Comparison of ENCODE assay signal across 11 cellular contexts in the genomic region with DNA sequence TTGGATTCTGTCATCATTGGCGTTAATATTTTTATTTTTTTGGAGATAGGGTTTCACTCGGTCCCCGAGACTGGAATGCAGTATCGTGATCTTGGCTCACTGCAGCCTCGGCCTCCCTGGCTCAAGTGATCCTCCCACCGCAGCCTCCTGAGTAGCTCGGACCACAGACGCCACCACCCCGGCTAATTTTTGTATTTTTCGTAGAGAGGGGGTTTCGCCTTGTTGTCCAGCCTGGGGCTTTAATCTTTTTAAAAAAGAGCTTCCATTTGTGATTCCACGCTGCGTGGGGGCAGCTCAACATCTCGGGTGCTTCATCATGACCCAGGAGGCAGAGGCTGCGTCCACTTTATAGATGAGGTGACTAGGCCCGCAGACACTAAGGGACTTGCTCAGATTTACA. TPM values are rescaled to one million over a fixed set of nuclear protein-coding genes. Genes with fewer than 3 reads are reported as not detected.
A peak's percentile ranks its signal among the peaks of the same experiment; 100 is the strongest.
DNase-seq lines count a peak whose midpoint lies in the region; ATAC-seq and TF ChIP-seq lines count a peak whose summit lies in the region.
"Had no signal": no experiment of that assay in that cellular context is flagged by ENCODE, and none has a peak within 500 bp of the region (broad histone marks: within the 10 kb centered on the region; RNA-seq: fewer than 3 reads in every experiment).

No MANE protein-coding gene starts in this region.

- TF ChIP-seq CTCF in heart left ventricle (IDR thresholded peaks at IDR 0.05) (no peak), ascending aorta (IDR thresholded peaks at IDR 0.05) (no peak), upper lobe of left lung (IDR thresholded peaks at IDR 0.05) (no peak), body of pancreas (IDR thresholded peaks at IDR 0.05) (no peak)

- H3K27ac ChIP-seq in heart left ventricle (peak overlapping the region in 7 of 12 donors; percentile 94 to 99 (median 96)), right cardiac atrium (ENCODE audit: low read length) (no peak overlapping the region), ascending aorta (peak overlapping the region; percentile 97 to 98), mesenchymal stem cell (ENCODE audit: low read length, poor library complexity, severe bottlenecking) (peak overlapping the region; percentile 75), upper lobe of left lung (peak overlapping the region; percentile 83 to 98 (median 96)), body of pancreas (peak overlapping the region in 2 of 4 donors; percentile 94 to 95)

- no peak overlapping the region for H2AK5ac ChIP-seq in mesenchymal stem cell (ENCODE audit: low read length, severe bottlenecking)

- 91 to 94% (median 92%) methylated on average over 16 of the region's 16 CpGs for WGBS in heart left ventricle, 4 donors
- WGBS in right cardiac atrium, result 88% methylated on average over 16 of the region's 16 CpGs
- WGBS in mesenchymal stem cell, result 97% methylated on average over 15 of the region's 16 CpGs
- 92 to 93% methylated on average over 15 to 16 of the region's 16 CpGs for WGBS in upper lobe of left lung, 2 donors
- WGBS in body of pancreas, 2 donors, result 84 to 92% methylated on average over 16 of the region's 16 CpGs

- TF ChIP-seq POLR2A in heart left ventricle (IDR thresholded peaks at IDR 0.05) (no peak), upper lobe of left lung (IDR thresholded peaks at IDR 0.05) (no peak), body of pancreas (IDR thresholded peaks at IDR 0.05) (no peak)

- H4K91ac ChIP-seq in mesenchymal stem cell (ENCODE audit: low read length), result no peak overlapping the region

- no peak overlapping the region for H4K8ac ChIP-seq in mesenchymal stem cell (ENCODE audit: low read length)

- no peak overlapping the region for H3K23ac ChIP-seq in mesenchymal stem cell (ENCODE audit: low read length in 2 of 2)

- H3K14ac ChIP-seq in mesenchymal stem cell (ENCODE audit: low read length in 2 of 2), result no peak overlapping the region

- no peak overlapping the region for H2BK5ac ChIP-seq in mesenchymal stem cell (ENCODE audit: low read depth, low read length, poor library complexity, severe bottlenecking)

- ATAC-seq in heart left ventricle, result no peak
- ATAC-seq in right cardiac atrium, result no peak
- no peak for ATAC-seq in upper lobe of left lung (ENCODE audit: low FRiP score in 2 of 2)
- no peak for ATAC-seq in body of pancreas
- ATAC-seq in HG03460 (IDR thresholded peaks at IDR 0.05; ENCODE audit: unreplicated experiment), result no peak

- no peak overlapping the region for H2BK120ac ChIP-seq in mesenchymal stem cell (ENCODE audit: low read depth, low read length)

- DNase-seq in heart left ventricle (no peak), right cardiac atrium (no peak), ascending aorta (ENCODE audit: low spot score in 2 of 2) (no peak), mesenchymal stem cell (no peak), upper lobe of left lung (no peak), C1 segment of cervical spinal cord (lab: John Stamatoyannopoulos, UW) (no peak), body of pancreas (no peak)
- DNase-seq: DMS79, hypothalamus, NCI-H1436 treated with DMSO at 0.1 percent for 48 hours had no signal

- intact Hi-C loops in heart left ventricle (cut with DNase I) (loop anchor here in 1 of 10 donors (10.0 kb wide), 1 partner anchor 582 kb away; no protein-coding TSS in a partner anchor), right cardiac atrium (cut with DNase I) (no loop called here), ascending aorta (cut with DNase I) (loop anchor here (2.0 kb wide), 1 partner anchor 186 kb away; no protein-coding TSS in a partner anchor), body of pancreas (cut with DNase I) (no loop called here)

- H3K9ac ChIP-seq in mesenchymal stem cell (ENCODE audit: low read length), result peak overlapping the region; percentile 99

- H3K9me3 ChIP-seq in heart left ventricle (no peaks in the 10 kb centered on the region), right cardiac atrium (ENCODE audit: control insufficient read depth, low read length) (no peaks in the 10 kb centered on the region), ascending aorta (no peaks in the 10 kb centered on the region), mesenchymal stem cell (ENCODE audit: control insufficient read depth, low read length) (no peaks in the 10 kb centered on the region), upper lobe of left lung (no peaks in the 10 kb centered on the region), body of pancreas (no peaks in the 10 kb centered on the region)

- no peak overlapping the region for H2AFZ ChIP-seq in mesenchymal stem cell (ENCODE audit: low read depth, low read length)

- no peaks in the 10 kb centered on the region for H3K27me3 ChIP-seq in heart left ventricle
- no peaks in the 10 kb centered on the region for H3K27me3 ChIP-seq in right cardiac atrium (ENCODE audit: control insufficient read depth, insufficient read depth)
- no peaks in the 10 kb centered on the region for H3K27me3 ChIP-seq in ascending aorta
- H3K27me3 ChIP-seq in mesenchymal stem cell (ENCODE audit: control insufficient read depth in 1 of 2, insufficient read depth in 1 of 2, low read length in 2 of 2), result no peaks in the 10 kb centered on the region
- no peaks in the 10 kb centered on the region for H3K27me3 ChIP-seq in upper lobe of left lung
- H3K27me3 ChIP-seq in body of pancreas, result no peaks in the 10 kb centered on the region

- no peak overlapping the region for H2BK15ac ChIP-seq in mesenchymal stem cell (ENCODE audit: low read depth, poor library complexity, severe bottlenecking)

- peak overlapping the region; percentile 72 for H3K4me2 ChIP-seq in mesenchymal stem cell (ENCODE audit: low read length, poor library complexity, severe bottlenecking)

- no peak overlapping the region for H3K4ac ChIP-seq in mesenchymal stem cell (ENCODE audit: low read depth in 1 of 2, low read length in 2 of 2)

- peak overlapping the region in 6 of 12 donors; percentile 94 to 99 (median 98) for H3K4me3 ChIP-seq in heart left ventricle
- no peak overlapping the region for H3K4me3 ChIP-seq in right cardiac atrium (ENCODE audit: low read length)
- H3K4me3 ChIP-seq in ascending aorta, result peak overlapping the region in 1 of 2 donors; percentile 95
- peak overlapping the region in 1 of 2 experiments; percentile 95 for H3K4me3 ChIP-seq in mesenchymal stem cell (ENCODE audit: insufficient read depth in 1 of 2, low read depth in 1 of 2, low read length in 2 of 2)
- peak overlapping the region in 1 of 4 donors; percentile 84 for H3K4me3 ChIP-seq in upper lobe of left lung
- H3K4me3 ChIP-seq in body of pancreas, result no peak overlapping the region

- TF ChIP-seq EP300 in upper lobe of left lung (IDR thresholded peaks at IDR 0.05), result no peak

- H3K4me1 ChIP-seq in heart left ventricle (peaks cover 0 to 78% (median 39%) of the 10 kb centered on the region in 12 donors), right cardiac atrium (ENCODE audit: control insufficient read depth, insufficient read depth, low read length) (peaks cover 9% of the 10 kb centered on the region), ascending aorta (peaks cover 0 to 9% of the 10 kb centered on the region in 2 donors), mesenchymal stem cell (ENCODE audit: control insufficient read depth, insufficient read depth, low read depth, low read length) (peaks cover 27% of the 10 kb centered on the region), upper lobe of left lung (peaks cover 49 to 58% (median 57%) of the 10 kb centered on the region in 4 donors), body of pancreas (peaks cover 36% of the 10 kb centered on the region)

- no peak overlapping the region for H2BK12ac ChIP-seq in mesenchymal stem cell (ENCODE audit: low read length in 2 of 2)

- peaks cover 8% of the 10 kb centered on the region for H3K79me1 ChIP-seq in mesenchymal stem cell (replicated peaks; ENCODE audit: low read length, poor library complexity, severe bottlenecking)

- H3K36me3 ChIP-seq in heart left ventricle (peaks cover 0 to 9% (median 0%) of the 10 kb centered on the region in 9 donors), ascending aorta (peaks cover 0 to 12% of the 10 kb centered on the region in 2 donors), mesenchymal stem cell (ENCODE audit: control insufficient read depth in 1 of 2, insufficient read depth in 2 of 2, low read depth in 1 of 2, low read length in 2 of 2) (peaks cover 10 to 16% of the 10 kb centered on the region in 2 experiments), upper lobe of left lung (peaks cover 0 to 10% (median 2%) of the 10 kb centered on the region in 4 donors), body of pancreas (replicated peaks in 1 of 2; ENCODE audit: insufficient read depth in 1 of 2, low read depth in 2 of 2) (no peaks in the 10 kb centered on the region)

- H3K18ac ChIP-seq in mesenchymal stem cell (ENCODE audit: low read depth in 1 of 2, low read length in 2 of 2), result no peak overlapping the region

RNA-seq across cellular contexts. Expression of a gene that starts 1.5 kb away (rescaled TPM):
- total RNA-seq in heart left ventricle (10 to 100 TPM; 11.9 to 20.7 (median 14.3) TPM), right cardiac atrium (10 to 100 TPM; 15.6 to 18.1 (median 17.4) TPM), ascending aorta (23.4 TPM), upper lobe of left lung (10 to 100 TPM; 15.2 to 47.1 (median 24.4) TPM), body of pancreas (10 to 100 TPM; 19.1 to 20.2 TPM)
- polyA plus RNA-seq in heart left ventricle (1 to 10 TPM; 7.2 to 9.2 TPM), right cardiac atrium (9.0 TPM)
- 10.8 TPM for polyA plus RNA-seq in mesenchymal stem cell (2013, experiment 1 of 2)
- 11.0 TPM for polyA plus RNA-seq in mesenchymal stem cell (2013, experiment 2 of 2)

RNA-seq across cellular contexts. Expression of a gene that starts 16.4 kb away (rescaled TPM):
- under 1 TPM in 2 of 9 donors, not detected in 7; 0.25 to 0.44 TPM for total RNA-seq in heart left ventricle
- polyA plus RNA-seq in heart left ventricle, result under 1 TPM in 1 of 2 donors, not detected in 1; 0.08 TPM
- total RNA-seq in right cardiac atrium, result not detected
- not detected for polyA plus RNA-seq in right cardiac atrium
- not detected for total RNA-seq in ascending aorta
- polyA plus RNA-seq in mesenchymal stem cell (2013, experiment 1 of 2), result not detected
- polyA plus RNA-seq in mesenchymal stem cell (2013, experiment 2 of 2), result not detected
- under 1 TPM in 3 of 6 donors, not detected in 3; under 0.01 to 0.20 (median 0.11) TPM for total RNA-seq in upper lobe of left lung
- total RNA-seq in body of pancreas, result not detected
